In genomic region chr22:33620085-33620484, GRCh38 we compare ENCODE assay signal across 16 cellular contexts.
A peak's percentile ranks its signal among the peaks of the same experiment; 100 is the strongest.
DNase-seq lines count a peak whose midpoint lies in the region; ATAC-seq and TF ChIP-seq lines count a peak whose summit lies in the region.
"Had no signal": no experiment of that assay in that cellular context is flagged by ENCODE, and none has a peak within 500 bp of the region (broad histone marks: within the 10 kb centered on the region; RNA-seq: fewer than 3 reads in every experiment).

No MANE protein-coding gene starts in this region.

- H3K9me3 ChIP-seq in prostate gland, result no peaks in the 10 kb centered on the region
- H3K9me3 ChIP-seq: Caco-2 had no signal

- intact Hi-C loops in prostate gland (cut with DNase I), result no loop called here

- DNase-seq in LNCaP clone FGC (ENCODE audit: low read depth) (peak; percentile 92), NCI-H2029 (lab: John Stamatoyannopoulos, UW) (peak; percentile 40), NCI-H526 treated with DMSO at 0.1 percent for 48 hours (lab: John Stamatoyannopoulos, UW) (peak; percentile 29), prostate gland (ENCODE audit: low spot score) (peak; percentile 24), AG20443 (ENCODE audit: low spot score) (no peak)
- DNase-seq: Caco-2; CD4-positive, CD25-positive, alpha-beta regulatory T cell; CD8-positive, alpha-beta T cell; DMS153; DND-41; GM23248; H7; HCEC 1CT had no signal

- H3K27me3 ChIP-seq in prostate gland (replicated peaks; ENCODE audit: insufficient read depth), result no peaks in the 10 kb centered on the region
- H3K27me3 ChIP-seq: BLaER1 had no signal

- TF ChIP-seq POLR2A in prostate gland (IDR thresholded peaks at IDR 0.05), result no peak

- H3K27ac ChIP-seq in prostate gland, result no peak overlapping the region
- H3K27ac ChIP-seq: BLaER1, C4-2B, GM23248 had no signal

- TF ChIP-seq CTCF in LNCaP clone FGC (IDR thresholded peaks at IDR 0.05; ENCODE audit: control insufficient read depth, extremely low read depth, insufficient read depth) (no peak), prostate gland (IDR thresholded peaks at IDR 0.05) (no peak)

- H3K4me1 ChIP-seq in prostate gland (replicated peaks), result peaks cover 2% of the 10 kb centered on the region
- H3K4me1 ChIP-seq: BLaER1, Caco-2 had no signal

- H3K36me3 ChIP-seq in prostate gland, result no peaks in the 10 kb centered on the region

- H3K4me3 ChIP-seq in LNCaP clone FGC (ENCODE audit: low read depth, low read length), result no peak overlapping the region
- H3K4me3 ChIP-seq in prostate gland, result no peak overlapping the region
- H3K4me3 ChIP-seq: BLaER1, GM23248 had no signal

- ATAC-seq in GM21423 (IDR thresholded peaks at IDR 0.05; ENCODE audit: unreplicated experiment), result no peak
- ATAC-seq: CD8-positive, alpha-beta T cell had no signal

- WGBS in prostate gland, result 50% methylated on average over 4 of the region's 4 CpGs
